ENCODE assay signal across 36 cellular contexts in the genomic region with DNA sequence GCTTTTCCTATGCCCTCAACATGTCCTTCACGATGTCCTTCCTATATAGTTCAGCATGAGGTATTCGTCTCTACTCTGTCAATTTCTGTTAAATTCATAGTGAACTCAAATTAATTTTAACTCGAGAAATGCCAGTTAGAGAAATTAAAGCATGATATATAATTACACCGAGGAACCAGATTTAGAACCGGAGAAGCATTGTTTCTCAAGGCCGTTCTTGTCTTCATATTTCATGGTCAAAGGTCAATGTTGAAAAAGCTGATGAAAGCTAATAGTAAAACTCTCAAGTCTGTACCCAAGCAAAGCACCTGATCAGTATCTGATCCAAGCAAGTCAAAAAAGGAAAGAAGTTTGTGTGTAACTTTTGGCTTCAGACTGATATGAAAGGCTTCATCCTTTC.
DNase-seq lines count a peak whose midpoint lies in the region; ATAC-seq, FAIRE-seq and TF ChIP-seq lines count a peak whose summit lies in the region.
"Had no signal": no experiment of that assay in that cellular context is flagged by ENCODE, and none has a peak within 500 bp of the region (broad histone marks: within the 10 kb centered on the region; RNA-seq: fewer than 3 reads in every experiment).

No MANE protein-coding gene starts in this region.

- H3K36me3 ChIP-seq in K562 (ENCODE audit: control insufficient read depth, insufficient read depth, low read length) (no peaks in the 10 kb centered on the region), GM23338 (ENCODE audit: insufficient read depth) (no peaks in the 10 kb centered on the region)
- H3K36me3 ChIP-seq: BE2C; BLaER1; BLaER1 treated with 17β-estradiol and CSF1 and Interleukin-3, amounts not matched to agents 10 nM and 100 nM had no signal

- no peak overlapping the region for H3K9ac ChIP-seq in K562 (ENCODE audit: insufficient read depth in 1 of 2, low read depth in 2 of 2, low read length in 2 of 2)
- H3K9ac ChIP-seq: BLaER1; BLaER1 treated with 17β-estradiol and CSF1 and Interleukin-3, amounts not matched to agents 10 nM and 100 nM had no signal

- no peaks in the 10 kb centered on the region for H3K4me1 Mint-ChIP-seq in GM23338
- H3K4me1 Mint-ChIP-seq: B cell, CD14-positive monocyte had no signal

- H3K27me3 ChIP-seq in K562 (ENCODE audit: control insufficient read depth in 2 of 2, insufficient read depth in 2 of 2, low read length in 2 of 2) (no peaks in the 10 kb centered on the region), GM23338 (ENCODE audit: insufficient read depth) (no peaks in the 10 kb centered on the region)
- H3K27me3 ChIP-seq: BE2C; BLaER1; BLaER1 treated with 17β-estradiol and CSF1 and Interleukin-3, amounts not matched to agents 10 nM and 100 nM had no signal

- ATAC-seq in K562 (no peak), GM23338 (no peak)
- ATAC-seq: A549; CD8-positive, alpha-beta T cell had no signal

- H2AFZ ChIP-seq in K562 (ENCODE audit: low read depth, low read length): no peak overlapping the region
- no peak overlapping the region for H2AFZ ChIP-seq in GM23338

- in situ Hi-C loops in K562 (cut with MboI): no loop called here

- no peak for TF ChIP-seq EP300 in K562 (IDR thresholded peaks at IDR 0.05; ENCODE audit: low read length)

- H3K27ac Mint-ChIP-seq in GM23338: no peak overlapping the region
- H3K27ac Mint-ChIP-seq: B cell; CD14-positive monocyte; CD4-positive, alpha-beta memory T cell; CD4-positive, alpha-beta T cell; CD4-positive, CD25-positive, alpha-beta regulatory T cell; CD8-positive, alpha-beta T cell had no signal

- TF ChIP-seq CTCF in 22Rv1 (IDR thresholded peaks at IDR 0.05): no peak
- no peak for TF ChIP-seq CTCF in K562 (IDR thresholded peaks at IDR 0.05 in 2 of 3, conservative IDR thresholded peaks at IDR 0.05 in 1 of 3; ENCODE audit: insufficient read depth in 2 of 3, low read depth in 1 of 3, low read length in 3 of 3)
- TF ChIP-seq CTCF in choroid plexus epithelial cell (conservative IDR thresholded peaks at IDR 0.05; ENCODE audit: low read depth, low read length): no peak
- no peak for TF ChIP-seq CTCF in GM23338 (conservative IDR thresholded peaks at IDR 0.05; ENCODE audit: low read depth in 2 of 2)

- BruUV-seq in K562 (replicated peaks; lab: Mats Ljungman, UMichigan): no TSS peak

- no peak for TF ChIP-seq POLR2A in K562 (conservative IDR thresholded peaks at IDR 0.05)

- no peaks in the 10 kb centered on the region for H3K9me3 ChIP-seq in K562 (replicated peaks; ENCODE audit: control insufficient read depth, insufficient read depth, low read depth, low read length)
- H3K9me3 ChIP-seq: A549; BE2C; BLaER1; BLaER1 treated with 17β-estradiol and CSF1 and Interleukin-3, amounts not matched to agents 10 nM and 100 nM; Caco-2 had no signal

- H4K20me1 ChIP-seq in K562 (replicated peaks; ENCODE audit: control insufficient read depth, insufficient read depth, low read length) (no peaks in the 10 kb centered on the region), GM23338 (replicated peaks; ENCODE audit: insufficient read depth) (no peaks in the 10 kb centered on the region)
- H4K20me1 ChIP-seq: BLaER1; BLaER1 treated with 17β-estradiol and CSF1 and Interleukin-3, amounts not matched to agents 10 nM and 100 nM had no signal

- no peak overlapping the region for H3K4me3 ChIP-seq in K562
- no peak overlapping the region for H3K4me3 ChIP-seq in choroid plexus epithelial cell (ENCODE audit: low read depth, low read length)
- H3K4me3 ChIP-seq in GM23338: no peak overlapping the region
- H3K4me3 ChIP-seq: A549; BLaER1; BLaER1 treated with 17β-estradiol and CSF1 and Interleukin-3, amounts not matched to agents 10 nM and 100 nM had no signal

- no peaks in the 10 kb centered on the region for H3K36me3 Mint-ChIP-seq in GM23338 (ENCODE audit: low read depth)
- H3K36me3 Mint-ChIP-seq: CD14-positive monocyte; CD4-positive, alpha-beta memory T cell; CD4-positive, CD25-positive, alpha-beta regulatory T cell; CD8-positive, alpha-beta memory T cell; CD8-positive, alpha-beta T cell had no signal

- TF ChIP-seq RAD21 in K562 (CRISPR knock-in tag; conservative IDR thresholded peaks at IDR 0.05 in 1 of 2, IDR thresholded peaks at IDR 0.05 in 1 of 2): no peak

- H3K79me2 ChIP-seq in K562 (ENCODE audit: control insufficient read depth, insufficient read depth, low read length): no peaks in the 10 kb centered on the region
- no peaks in the 10 kb centered on the region for H3K79me2 ChIP-seq in GM23338 (replicated peaks; ENCODE audit: insufficient read depth)

- H3K4me2 ChIP-seq in K562 (ENCODE audit: insufficient read depth, low read length) (no peak overlapping the region), GM23338 (no peak overlapping the region)
- H3K4me2 ChIP-seq: A549; BLaER1; BLaER1 treated with 17β-estradiol and CSF1 and Interleukin-3, amounts not matched to agents 10 nM and 100 nM had no signal

- intact Hi-C loops in K562 (cut with micrococcal nuclease): no loop called here

- FAIRE-seq in GM18507 (lab: Jason Lieb, UNC) (peak; percentile 26), K562 (lab: Jason Lieb, UNC) (no peak), RCC 7860 (lab: Jason Lieb, UNC) (no peak)
- FAIRE-seq: A204.1, A549, D721Med had no signal

- H3F3A ChIP-seq in GM23338 (replicated peaks; ENCODE audit: low read depth): no peaks in the 10 kb centered on the region

- no peak for DNase-seq in GM18507 (ENCODE audit: extremely low spot score, insufficient read length, low read depth)
- no peak for DNase-seq in K562 (ENCODE audit: extremely low read depth in 1 of 4, low spot score in 3 of 4)
- DNase-seq in choroid plexus epithelial cell (ENCODE audit: low read depth): peak; percentile 4
- DNase-seq in D341Med (ENCODE audit: low spot score): no peak
- no peak for DNase-seq in NCI-H2029 treated with DMSO at 0.1 percent for 48 hours (lab: John Stamatoyannopoulos, UW)
- DNase-seq in GM23338 (ENCODE audit: low spot score): no peak
- no peak for DNase-seq in RCC 7860 (ENCODE audit: low spot score)
- DNase-seq: 8988T; ACHN; AML-193; BE2C; C1 segment of cervical spinal cord; Caco-2; Calu3; CD4-positive, alpha-beta memory T cell; CD4-positive, alpha-beta T cell; CD4-positive, CD25-positive, alpha-beta regulatory T cell; CD8-positive, alpha-beta memory T cell; CD8-positive, alpha-beta T cell; COR-L47; DMS 273 treated with DMSO at 0.1 percent for 48 hours; DMS153; DMS53; DMS79; DMS79 treated with DMSO at 0.1 percent for 48 hours; DND-41; EL had no signal

- no peaks in the 10 kb centered on the region for H3K9me1 ChIP-seq in K562 (ENCODE audit: control insufficient read depth, insufficient read depth, low read length)

- POLR2A ChIA-PET in K562 (lab: Yijun Ruan, JAX): no interaction called here

- CTCF ChIA-PET in K562 (lab: Yijun Ruan, JAX; ENCODE audit: low intra/inter-chr PET ratio): no interaction called here

- H3K27ac ChIP-seq in 22Rv1 (0 out of 2 replicates have a peak overlapping the region, but pooled peaks have one; percentile 2), K562 (ENCODE audit: extremely low read depth, low read depth, low read length) (no peak overlapping the region), GM23338 (ENCODE audit: low read depth) (no peak overlapping the region)
- H3K27ac ChIP-seq: A549; BLaER1; BLaER1 treated with 17β-estradiol and CSF1 and Interleukin-3, amounts not matched to agents 10 nM and 100 nM; C4-2B had no signal

- no peaks in the 10 kb centered on the region for H3K9me3 Mint-ChIP-seq in GM23338
- H3K9me3 Mint-ChIP-seq: CD4-positive, alpha-beta T cell; CD8-positive, alpha-beta memory T cell; CD8-positive, alpha-beta T cell had no signal

- no peak overlapping the region for H3K4me3 Mint-ChIP-seq in GM23338
- H3K4me3 Mint-ChIP-seq: B cell; CD14-positive monocyte; CD4-positive, alpha-beta memory T cell; CD4-positive, alpha-beta T cell; CD4-positive, CD25-positive, alpha-beta regulatory T cell; CD8-positive, alpha-beta memory T cell; CD8-positive, alpha-beta T cell had no signal

- H3K27me3 Mint-ChIP-seq in GM23338 (ENCODE audit: insufficient read depth, low read depth, poor library complexity): no peaks in the 10 kb centered on the region
- H3K27me3 Mint-ChIP-seq: B cell; CD4-positive, alpha-beta memory T cell; CD4-positive, alpha-beta T cell; CD4-positive, CD25-positive, alpha-beta regulatory T cell; CD8-positive, alpha-beta memory T cell had no signal

- H3K9me2 ChIP-seq in GM23338 (ENCODE audit: insufficient read depth): no peaks in the 10 kb centered on the region

- WGBS in K562 (ENCODE audit: insufficient coverage, low coverage, missing lambda C conversion rate): 10% methylated on average over 6 of the region's 6 CpGs

- no peaks in the 10 kb centered on the region for H3K4me1 ChIP-seq in K562 (replicated peaks in 1 of 2; ENCODE audit: control insufficient read depth in 2 of 2, insufficient read depth in 2 of 2, low read length in 2 of 2)
- no peaks in the 10 kb centered on the region for H3K4me1 ChIP-seq in GM23338 (ENCODE audit: insufficient read depth)
- H3K4me1 ChIP-seq: BE2C; BLaER1; BLaER1 treated with 17β-estradiol and CSF1 and Interleukin-3, amounts not matched to agents 10 nM and 100 nM; Caco-2 had no signal

TF ChIP-seq in K562, 482 proteins besides CTCF, POLR2A, EP300 and RAD21 (continues in another document):
- TF ChIP-seq NR2C2 (CRISPR knock-in tag; IDR thresholded peaks at IDR 0.05) (no peak), NR2C2 (tag; IDR thresholded peaks at IDR 0.05) (peak; percentile 73), NR2C1 (IDR thresholded peaks at IDR 0.05) (no peak), NR2C1 (tag; IDR thresholded peaks at IDR 0.05) (peak; percentile 51)

TF ChIP-seq in GM23338, 12 proteins besides CTCF, POLR2A, EP300 and RAD21 (continues in another document):
- no peak for TF ChIP-seq EZH2phosphoT487 (IDR thresholded peaks at IDR 0.05; ENCODE audit: unreplicated experiment)
- no peak for TF ChIP-seq ZNF331 (CRISPR knock-in tag; IDR thresholded peaks at IDR 0.05; ENCODE audit: low read depth)
- no peak for TF ChIP-seq STAT1 (IDR thresholded peaks at IDR 0.05; ENCODE audit: unreplicated experiment)
- no peak for TF ChIP-seq ZNF114 (CRISPR knock-in tag; IDR thresholded peaks at IDR 0.05)
- no peak for TF ChIP-seq CREB1 (CRISPR knock-in tag; IDR thresholded peaks at IDR 0.05; ENCODE audit: low read depth)
- TF ChIP-seq JUNB (IDR thresholded peaks at IDR 0.05; ENCODE audit: unreplicated experiment): no peak
